1 cellular context compared by ENCODE assay signal in genomic region chr1:209733409-209734192, GRCh38.
TF ChIP-seq lines count a peak whose summit lies in the region.

No MANE protein-coding gene starts in this region.

TF ChIP-seq in K562, 482 proteins besides CTCF, POLR2A, EP300 and RAD21 (continued from another document):
- no peak for TF ChIP-seq CEBPG (CRISPR knock-in tag; IDR thresholded peaks at IDR 0.05)
- peak in 1 of 2 experiments; percentile 74; a peak in 2 of 4 replicates for TF ChIP-seq CEBPG (tag; conservative IDR thresholded peaks at IDR 0.05 in 1 of 2, IDR thresholded peaks at IDR 0.05 in 1 of 2)
TF ChIP-seq in K562: peak in this region for 2.
